8 cellular contexts compared by ENCODE assay signal in the genomic region with DNA sequence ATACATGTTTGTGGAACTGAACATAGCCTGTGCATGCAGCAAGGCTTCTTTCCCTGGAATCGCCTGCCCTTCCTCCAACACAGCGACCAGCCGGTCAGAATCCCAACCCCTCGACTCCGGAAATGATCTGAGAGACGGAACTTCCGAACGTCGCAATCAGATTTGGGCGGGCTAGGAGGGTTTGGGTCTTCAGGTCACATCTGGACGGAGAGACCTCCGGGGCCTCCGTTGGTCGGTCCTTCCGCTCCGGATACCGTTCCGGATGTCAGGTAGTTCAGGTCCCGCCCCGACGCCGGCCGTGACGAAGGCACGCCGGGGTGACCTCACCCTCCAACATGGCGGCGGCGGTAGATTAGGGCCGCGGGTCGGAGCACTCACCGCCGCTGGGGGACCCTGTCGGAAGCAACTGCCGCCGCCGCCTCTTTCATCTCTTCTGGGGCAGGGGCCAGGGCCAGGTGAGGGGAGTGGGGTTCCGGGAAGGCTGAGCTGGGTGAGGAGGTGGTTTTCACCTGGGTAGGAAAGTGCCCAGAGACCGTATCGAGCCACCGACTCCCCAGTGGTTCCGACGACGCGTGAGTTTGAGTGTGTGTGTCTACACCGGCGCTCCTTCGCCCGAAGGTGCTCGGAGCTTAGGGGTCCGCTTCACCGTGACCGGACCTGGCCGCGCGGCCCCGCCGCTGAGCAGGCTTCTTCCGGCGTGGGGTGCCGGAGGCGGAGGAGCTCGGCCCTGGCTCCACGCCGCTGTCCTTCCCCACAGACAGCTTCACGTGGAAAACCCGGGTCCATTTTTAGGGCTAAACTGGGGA. TPM values are rescaled to one million over a fixed set of nuclear protein-coding genes. Genes with fewer than 3 reads are reported as not detected.
DNase-seq lines count a peak whose midpoint lies in the region; ATAC-seq and TF ChIP-seq lines count a peak whose summit lies in the region.

A gene with protein sequence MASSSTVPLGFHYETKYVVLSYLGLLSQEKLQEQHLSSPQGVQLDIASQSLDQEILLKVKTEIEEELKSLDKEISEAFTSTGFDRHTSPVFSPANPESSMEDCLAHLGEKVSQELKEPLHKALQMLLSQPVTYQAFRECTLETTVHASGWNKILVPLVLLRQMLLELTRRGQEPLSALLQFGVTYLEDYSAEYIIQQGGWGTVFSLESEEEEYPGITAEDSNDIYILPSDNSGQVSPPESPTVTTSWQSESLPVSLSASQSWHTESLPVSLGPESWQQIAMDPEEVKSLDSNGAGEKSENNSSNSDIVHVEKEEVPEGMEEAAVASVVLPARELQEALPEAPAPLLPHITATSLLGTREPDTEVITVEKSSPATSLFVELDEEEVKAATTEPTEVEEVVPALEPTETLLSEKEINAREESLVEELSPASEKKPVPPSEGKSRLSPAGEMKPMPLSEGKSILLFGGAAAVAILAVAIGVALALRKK (plus strand): TSS at position 326 of the 806 bp plus-strand sequence. CDS start 16,955 bp downstream, outside the sequence.

- H3K36me3 ChIP-seq in BLaER1, result peaks cover 14% of the 10 kb centered on the region; the same call in 1 of the 2 replicates

- peaks cover 35% of the 10 kb centered on the region for H3K4me1 Mint-ChIP-seq in activated CD4-positive, alpha-beta T cell treated with anti-CD3 and anti-CD28 coated beads, Interleukin-2, amount 10 ng/mL, durations not matched to agents 7 days and 5 days

- H3K4me2 ChIP-seq in BLaER1, result peak within 1 kb of the TSS; percentile 86

- POLR2A ChIA-PET in activated CD4-positive, alpha-beta T cell treated with anti-CD3 and anti-CD28 coated beads, Interleukin-2, amount 10 ng/mL, durations not matched to agents 7 days and 5 days (lab: Charles Lee), result no interaction called here

- peak within 1 kb of the TSS; percentile 98 for H3K9ac ChIP-seq in BLaER1

- peak within 1 kb of the TSS; percentile 90 for H3K4me3 ChIP-seq in BLaER1
- peak within 1 kb of the TSS; percentile 80 for H3K4me3 ChIP-seq in coronary artery

- H3K27ac ChIP-seq in BLaER1, result peak within 1 kb of the TSS; percentile 97
- H3K27ac ChIP-seq in coronary artery, result peak within 1 kb of the TSS; percentile 97 to 99

- intact Hi-C loops in left colon (cut with DNase I, micrococcal nuclease), result no loop called here

- TF ChIP-seq CTCF in coronary artery (IDR thresholded peaks at IDR 0.05), result no peak

- no peaks in the 10 kb centered on the region for H3K27me3 ChIP-seq in BLaER1

- ATAC-seq in HG03457 (IDR thresholded peaks at IDR 0.05; ENCODE audit: unreplicated experiment) (peak; percentile 81), left colon (peak; percentile 90)

- no peaks in the 10 kb centered on the region for H4K20me1 ChIP-seq in BLaER1

- H3K27ac Mint-ChIP-seq in activated CD4-positive, alpha-beta T cell treated with anti-CD3 and anti-CD28 coated beads, Interleukin-2, amount 10 ng/mL, durations not matched to agents 7 days and 5 days, result peak within 1 kb of the TSS; percentile 97

- CTCF ChIA-PET in activated CD4-positive, alpha-beta T cell treated with anti-CD3 and anti-CD28 coated beads, Interleukin-2, amount 10 ng/mL, durations not matched to agents 7 days and 5 days (lab: Charles Lee), result interaction anchor here (0.8 to 1.0 kb wide), 3 partner anchors 26 to 121 kb away, joined by 3 read pairs; no protein-coding TSS in a partner anchor

- peaks cover 9% of the 10 kb centered on the region; the same call in 1 of the 2 replicates for H3K9me3 ChIP-seq in BLaER1

- H3K27me3 Mint-ChIP-seq in activated CD4-positive, alpha-beta T cell treated with anti-CD3 and anti-CD28 coated beads, Interleukin-2, amount 10 ng/mL, durations not matched to agents 7 days and 5 days, result no peaks in the 10 kb centered on the region

- peak within 1 kb of the TSS; percentile 88 for H3K4me3 Mint-ChIP-seq in activated CD4-positive, alpha-beta T cell treated with anti-CD3 and anti-CD28 coated beads, Interleukin-2, amount 10 ng/mL, durations not matched to agents 7 days and 5 days

- H3K4me1 ChIP-seq in BLaER1, result peaks cover 22% of the 10 kb centered on the region

- no peaks in the 10 kb centered on the region for H3K9me3 Mint-ChIP-seq in activated CD4-positive, alpha-beta T cell treated with anti-CD3 and anti-CD28 coated beads, Interleukin-2, amount 10 ng/mL, durations not matched to agents 7 days and 5 days

- DNase-seq in GM19240 (ENCODE audit: insufficient read length, low spot score), result peak; percentile 89
- DNase-seq in NCI-H69 (lab: John Stamatoyannopoulos, UW), result peak; percentile 97
- peak; percentile 93 for DNase-seq in activated CD4-positive, alpha-beta T cell treated with anti-CD3 and anti-CD28 coated beads, Interleukin-2, amount 10 ng/mL, durations not matched to agents 7 days and 5 days
- peak; percentile 94 for DNase-seq in coronary artery (ENCODE audit: low spot score)
- peak; percentile 93 to 96 for DNase-seq in left colon
- peak; percentile 76 to 85 for DNase-seq in stimulated activated CD4-positive, alpha-beta T cell treated with anti-CD3 and anti-CD28 coated beads, Interleukin-1b, Interleukin-23, amount 100 ng/mL, for 4 hours (ENCODE audit: low read depth in 2 of 2)

- H3K36me3 Mint-ChIP-seq in activated CD4-positive, alpha-beta T cell treated with anti-CD3 and anti-CD28 coated beads, Interleukin-2, amount 10 ng/mL, durations not matched to agents 7 days and 5 days (ENCODE audit: low read depth), result peaks cover 10% of the 10 kb centered on the region

RNA-seq across cellular contexts. Expression of the gene that starts here (rescaled TPM):
- 10 to 100 TPM; 23.5 to 24.9 TPM for total RNA-seq in activated CD4-positive, alpha-beta T cell treated with anti-CD3 and anti-CD28 coated beads, Interleukin-2, amount 10 ng/mL, durations not matched to agents 7 days and 5 days
- 10 to 100 TPM; 49.8 to 54.6 TPM for total RNA-seq in left colon

Comparison
In these comparisons a context has a peak if more than half of its experiments do, and no peak if none do; other contexts are left out.
1. Peak in every context shown above with its lines: DNase-seq, ATAC-seq, H3K4me3 ChIP-seq and H3K27ac ChIP-seq.